1 cellular context compared by ENCODE assay signal in the genomic region with DNA sequence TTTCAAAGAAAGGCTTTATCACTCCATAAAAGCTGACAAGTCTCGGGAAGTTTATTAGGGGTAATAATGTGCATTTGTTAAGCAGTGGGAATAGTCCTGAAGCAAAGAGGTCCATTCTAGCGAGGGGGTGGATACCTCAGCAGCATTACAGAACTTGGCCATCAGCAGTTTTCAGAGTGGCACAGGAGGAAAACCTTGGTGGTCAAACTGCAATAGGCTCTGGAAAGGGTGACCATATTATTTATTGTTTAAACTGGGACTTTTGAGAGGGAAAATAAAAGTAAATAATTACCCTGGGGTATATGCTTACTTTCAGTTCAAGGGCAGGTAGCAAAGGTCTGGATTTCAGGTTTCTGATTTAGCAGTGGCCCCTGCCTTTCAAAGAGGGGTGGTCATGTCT.
TF ChIP-seq lines count a peak whose summit lies in the region.

No MANE protein-coding gene starts in this region.

TF ChIP-seq in GM23338, 12 proteins besides CTCF, POLR2A, EP300 and RAD21 (continued from another document):
- no peak for TF ChIP-seq ZNF462 (CRISPR knock-in tag; IDR thresholded peaks at IDR 0.05)
- TF ChIP-seq POLR2AphosphoS5 (IDR thresholded peaks at IDR 0.05; ENCODE audit: low read depth), result no peak
- no peak for TF ChIP-seq ETS1 (IDR thresholded peaks at IDR 0.05)
